In genomic region chrX:132757066-132757623, GRCh38 we compare ENCODE assay signal across 28 cellular contexts.
"Had no signal": no experiment of that assay in that cellular context is flagged by ENCODE, and none has a peak within 500 bp of the region (broad histone marks: within the 10 kb centered on the region; RNA-seq: fewer than 3 reads in every experiment).

No MANE protein-coding gene starts in this region.

- H3K9me3 Mint-ChIP-seq: activated B cell treated with CpG ODN at 0.5 μM for 24 hours; activated T-cell treated with anti-CD3 and anti-CD28 coated beads, Interleukin-2, amount 50 U/mL, for 4 hours; activated T-helper 2 cell treated with anti-CD3 and anti-CD28 coated beads, Interferon-gamma antibody, Interleukin-2, Interleukin-4, amounts not matched to agents 10 μg/mL and 5 μg/mL and 100 μg/mL, durations not matched to agents 14 hours and 24 hours and 36 hours; endodermal cell; neural crest cell; stimulated activated memory B cell treated with anti-CD40 and anti-IgM and Interleukin-4, amounts not matched to agents 10 μg/mL and 1 μg/mL and 100 μg/mL, for 72 hours had no signal

- H3K9me3 ChIP-seq: gastroesophageal sphincter, right lobe of liver, stomach, suprapubic skin, tibial nerve had no signal

- H3K36me3 Mint-ChIP-seq: activated naive CD8-positive, alpha-beta T cell; stimulated activated memory B cell treated with anti-CD40 and anti-IgM and Interleukin-4, amounts not matched to agents 10 μg/mL and 1 μg/mL and 100 μg/mL, for 72 hours had no signal

- H3K27ac ChIP-seq: epithelial cell of prostate, gastroesophageal sphincter, right lobe of liver, skin epidermis, stomach, suprapubic skin, tibial nerve had no signal

- ATAC-seq: activated CD4-positive, alpha-beta T cell treated with anti-CD3 and anti-CD28 coated beads for 36 hours; activated T-cell treated with anti-CD3 and anti-CD28 coated beads, Interleukin-2, amount 50 U/mL, for 4 hours; gastroesophageal sphincter; left ventricle myocardium superior; right lobe of liver; stimulated activated memory B cell treated with anti-CD40 and anti-IgM and Interleukin-4, amounts not matched to agents 10 μg/mL and 1 μg/mL and 100 μg/mL, for 72 hours had no signal

- H3K36me3 ChIP-seq: gastroesophageal sphincter, right lobe of liver, stomach, suprapubic skin, tibial nerve had no signal

- H3K4me3 ChIP-seq: gastroesophageal sphincter, right lobe of liver, skin epidermis, stomach, suprapubic skin, tibial nerve had no signal

- DNase-seq: activated B cell treated with CpG ODN at 0.5 μM for 24 hours; activated CD4-positive, alpha-beta T cell treated with anti-CD3 and anti-CD28 coated beads for 36 hours; activated CD4-positive, alpha-beta T cell treated with anti-CD3 and anti-CD28 coated beads, Interleukin-2, amount 50 U/mL, for 48 hours; activated CD8-positive, alpha-beta memory T cell treated with anti-CD3 and anti-CD28 coated beads, Interleukin-2, amount 50 U/mL, for 48 hours; activated naive CD4-positive, alpha-beta T cell; activated T-cell treated with anti-CD3 and anti-CD28 coated beads, Interleukin-2, amount 50 U/mL, for 4 hours; amniotic stem cell; cortex of kidney; endodermal cell; head of caudate nucleus; hypothalamus; left ventricle myocardium superior; mammary epithelial cell; occipital lobe; posterior cingulate gyrus; right lobe of liver; stimulated activated CD4-positive, alpha-beta T cell treated with anti-CD3 and anti-CD28 coated beads, Interleukin-15, amount 100 ng/mL, for 24 hours; stomach; T-helper 9 cell had no signal

- H3K4me1 Mint-ChIP-seq: activated B cell treated with CpG ODN at 0.5 μM for 24 hours; activated CD4-positive, alpha-beta T cell treated with anti-CD3 and anti-CD28 coated beads for 36 hours; stimulated activated memory B cell treated with anti-CD40 and anti-IgM and Interleukin-4, amounts not matched to agents 10 μg/mL and 1 μg/mL and 100 μg/mL, for 72 hours had no signal

- H3K4me1 ChIP-seq: gastroesophageal sphincter, right lobe of liver, stomach, suprapubic skin, tibial nerve had no signal

- H3K27me3 ChIP-seq: gastroesophageal sphincter, right lobe of liver, suprapubic skin had no signal

- H3K4me3 Mint-ChIP-seq: activated B cell treated with CpG ODN at 0.5 μM for 24 hours; activated CD4-positive, alpha-beta T cell treated with anti-CD3 and anti-CD28 coated beads for 36 hours; activated naive CD8-positive, alpha-beta T cell; activated T-cell treated with anti-CD3 and anti-CD28 coated beads, Interleukin-2, amount 50 U/mL, for 4 hours; endodermal cell; neural crest cell; stimulated activated memory B cell treated with anti-CD40 and anti-IgM and Interleukin-4, amounts not matched to agents 10 μg/mL and 1 μg/mL and 100 μg/mL, for 72 hours had no signal

- H3K27ac Mint-ChIP-seq: activated B cell treated with CpG ODN at 0.5 μM for 24 hours; activated CD4-positive, alpha-beta T cell treated with anti-CD3 and anti-CD28 coated beads for 36 hours; activated naive CD8-positive, alpha-beta T cell; activated T-helper 2 cell treated with anti-CD3 and anti-CD28 coated beads, Interferon-gamma antibody, Interleukin-2, Interleukin-4, amounts not matched to agents 10 μg/mL and 5 μg/mL and 100 μg/mL, durations not matched to agents 14 hours and 24 hours and 36 hours; endodermal cell; stimulated activated memory B cell treated with anti-CD40 and anti-IgM and Interleukin-4, amounts not matched to agents 10 μg/mL and 1 μg/mL and 100 μg/mL, for 72 hours had no signal

- H3K27me3 Mint-ChIP-seq: activated CD4-positive, alpha-beta T cell treated with anti-CD3 and anti-CD28 coated beads for 36 hours; activated naive CD8-positive, alpha-beta T cell had no signal
